Comparison of ENCODE assay signal across 15 cellular contexts in genomic region chr22:46607483-46608114, GRCh38. TPM values are rescaled to one million over a fixed set of nuclear protein-coding genes. Genes with fewer than 3 reads are reported as not detected.
DNase-seq lines count a peak whose midpoint lies in the region; ATAC-seq, FAIRE-seq and TF ChIP-seq lines count a peak whose summit lies in the region.
"Had no signal": no experiment of that assay in that cellular context is flagged by ENCODE, and none has a peak within 500 bp of the region (broad histone marks: within the 10 kb centered on the region; RNA-seq: fewer than 3 reads in every experiment).

No MANE protein-coding gene starts in this region.

- no peak overlapping the region for H2BK12ac ChIP-seq in H1 (ENCODE audit: low read depth, low read length)

- peaks cover 10 to 64% (median 28%) of the 10 kb centered on the region in 11 experiments; a peak in 16 of 22 replicates for H4K20me1 ChIP-seq in BLaER1 treated with 17β-estradiol and CSF1 and Interleukin-3, amounts not matched to agents 10 nM and 100 nM
- H4K20me1 ChIP-seq in H1 (replicated peaks in 1 of 2; ENCODE audit: control insufficient read depth in 1 of 2, insufficient read depth in 2 of 2, low read length in 2 of 2), result peaks cover 0 to 2% of the 10 kb centered on the region in 2 experiments

- intact Hi-C loops in testis (cut with DNase I; ENCODE audit: low total_unique reads), result no loop called here

- H3K4me3 ChIP-seq in BLaER1 treated with 17β-estradiol and CSF1 and Interleukin-3, amounts not matched to agents 10 nM and 100 nM, result no peak overlapping the region
- H3K4me3 ChIP-seq in HEK293 (ENCODE audit: low read depth, low read length) (no peak overlapping the region), H1 (ENCODE audit: extremely low read depth in 1 of 4, insufficient read depth in 2 of 4, low read depth in 3 of 4, low read length in 4 of 4) (no peak overlapping the region), lung (no peak overlapping the region), testis (no peak overlapping the region)

- no peak for DNase-seq in H1 (ENCODE audit: low read depth in 1 of 2, low spot score in 2 of 2)
- peak; percentile 66 for DNase-seq in lung (ENCODE audit: low spot score)
- DNase-seq in 8988T, result no peak
- no peak for DNase-seq in testis
- no peak for DNase-seq in NOMO-1 treated with dmso at 0.1 percent for 144 hours (lab: John Stamatoyannopoulos, UW; ENCODE audit: unreplicated experiment)
- DNase-seq in activated CD4-positive, alpha-beta T cell treated with anti-CD3 and anti-CD28 coated beads for 1 hour, result no peak
- DNase-seq: BE2C, NCI-H1105 treated with DMSO at 0.1 percent for 48 hours, NCI-H187, SIG-M5 had no signal

- no peak overlapping the region for H3K4ac ChIP-seq in H1 (replicated peaks; ENCODE audit: insufficient read length, low read depth, low read length)

- H2BK15ac ChIP-seq in H1 (ENCODE audit: low read length), result no peak overlapping the region

- no peak for TF ChIP-seq POLR2A in H1 (IDR thresholded peaks at IDR 0.05; ENCODE audit: control extremely low read depth in 1 of 2, low read depth in 2 of 2, low read length in 2 of 2)
- no peak for TF ChIP-seq POLR2A in testis (IDR thresholded peaks at IDR 0.05)

- H3K9ac ChIP-seq in BLaER1 treated with 17β-estradiol and CSF1 and Interleukin-3, amounts not matched to agents 10 nM and 100 nM, result no peak overlapping the region; a peak in 1 of 22 replicates
- H3K9ac ChIP-seq in H1 (replicated peaks in 1 of 4; ENCODE audit: extremely low read depth in 1 of 4, low read depth in 3 of 4, low read length in 3 of 4), result no peak overlapping the region
- H3K9ac ChIP-seq: KMS-11 had no signal

- no peak overlapping the region for H3K27ac ChIP-seq in BLaER1 treated with 17β-estradiol and CSF1 and Interleukin-3, amounts not matched to agents 10 nM and 100 nM
- H3K27ac ChIP-seq in HEK293 (ENCODE audit: extremely low read depth, low read depth, low read length) (no peak overlapping the region), H1 (ENCODE audit: low read depth, low read length) (no peak overlapping the region), lung (ENCODE audit: low read depth in 1 of 2, low read length in 1 of 2) (no peak overlapping the region), testis (no peak overlapping the region)
- H3K27ac ChIP-seq: KMS-11 had no signal

- H3K56ac ChIP-seq in H1 (replicated peaks; ENCODE audit: insufficient read length, low read depth, low read length), result no peak overlapping the region

- TF ChIP-seq RAD21 in H1 (IDR thresholded peaks at IDR 0.05 in 1 of 2, conservative IDR thresholded peaks at IDR 0.05 in 1 of 2; ENCODE audit: low read depth in 2 of 2, low read length in 2 of 2), result no peak

- no peak overlapping the region; the same call in 1 of the 2 replicates for H2BK5ac ChIP-seq in H1 (ENCODE audit: low read depth, low read length)

- H3K27me3 ChIP-seq in BLaER1 treated with 17β-estradiol and CSF1 and Interleukin-3, amounts not matched to agents 10 nM and 100 nM, result 0 out of 22 replicates have a peak, but pooled peaks cover 0 to under 1% (median 0%) of the 10 kb centered on the region in 11 experiments
- H3K27me3 ChIP-seq in H1 (replicated peaks in 1 of 4; ENCODE audit: control insufficient read depth in 3 of 4, extremely low read depth in 1 of 4, insufficient read depth in 3 of 4, low read length in 3 of 4) (no peaks in the 10 kb centered on the region), lung (ENCODE audit: control insufficient read depth, insufficient read depth) (no peaks in the 10 kb centered on the region), testis (no peaks in the 10 kb centered on the region)
- H3K27me3 ChIP-seq: BE2C had no signal

- CTCF ChIA-PET in HEK293 (lab: Yijun Ruan, JAX), result no interaction called here
- CTCF ChIA-PET in H1 (lab: Charles Lee; ENCODE audit: partially characterized antibody), result interaction anchor here (0.9 to 1.3 kb wide), 4 partner anchors 8 to 44 kb away, joined by 3 to 4 read pairs (median 3); no protein-coding TSS in a partner anchor

- H3K4me2 ChIP-seq in BLaER1 treated with 17β-estradiol and CSF1 and Interleukin-3, amounts not matched to agents 10 nM and 100 nM, result peak overlapping the region in 6 of 11 experiments; percentile 3 to 48 (median 31); a peak in 6 of 22 replicates
- no peak overlapping the region for H3K4me2 ChIP-seq in H1 (ENCODE audit: insufficient read depth in 1 of 2, low read depth in 2 of 2, low read length in 2 of 2)
- H3K4me2 ChIP-seq: KMS-11 had no signal

- peak overlapping the region; percentile 3; the same call in 1 of the 2 replicates for H4K8ac ChIP-seq in H1 (ENCODE audit: extremely low read depth, insufficient read depth, low read length)

- no peak for TF ChIP-seq EP300 in H1 (IDR thresholded peaks at IDR 0.05; ENCODE audit: borderline replicate concordance in 1 of 2, low read depth in 2 of 2, low read length in 2 of 2)

- no peak overlapping the region for H2AFZ ChIP-seq in H1 (ENCODE audit: low read length)

- H3K4me1 ChIP-seq in BLaER1 treated with 17β-estradiol and CSF1 and Interleukin-3, amounts not matched to agents 10 nM and 100 nM, result peaks cover 43 to 87% (median 81%) of the 10 kb centered on the region in 10 experiments
- H3K4me1 ChIP-seq in HEK293 (ENCODE audit: control insufficient read depth, insufficient read depth, low read length) (no peaks in the 10 kb centered on the region), H1 (replicated peaks in 1 of 4; ENCODE audit: control insufficient read depth in 3 of 4, insufficient read depth in 4 of 4, low read length in 3 of 4) (peaks cover 0 to 4% (median under 1%) of the 10 kb centered on the region in 4 experiments; a peak in 3 of 7 replicates), lung (ENCODE audit: control insufficient read depth in 2 of 2, insufficient read depth in 2 of 2, low read length in 2 of 2) (peaks cover 3 to 14% of the 10 kb centered on the region in 2 donors), testis (peaks cover 2% of the 10 kb centered on the region)

- H3K18ac ChIP-seq in H1 (ENCODE audit: extremely low read depth, low read length), result no peak overlapping the region

- POLR2A ChIA-PET in HEK293 (lab: Yijun Ruan, JAX) (no interaction called here), H1 (lab: Charles Lee; ENCODE audit: partially characterized antibody) (interaction anchor here (2.0 kb wide), 1 partner anchor 17 kb away, joined by 5 read pairs; no protein-coding TSS in a partner anchor)

- H2AK5ac ChIP-seq in H1 (ENCODE audit: low read depth, low read length), result no peak overlapping the region

- H3K36me3 ChIP-seq in BLaER1 treated with 17β-estradiol and CSF1 and Interleukin-3, amounts not matched to agents 10 nM and 100 nM, result no peaks in the 10 kb centered on the region
- H3K36me3 ChIP-seq in HEK293 (ENCODE audit: control insufficient read depth in 2 of 2, insufficient read depth in 1 of 2, low read length in 2 of 2) (no peaks in the 10 kb centered on the region), H1 (ENCODE audit: control insufficient read depth in 2 of 4, insufficient read depth in 4 of 4, low read length in 3 of 4) (no peaks in the 10 kb centered on the region), lung (ENCODE audit: control insufficient read depth in 2 of 2, insufficient read depth in 2 of 2, low read length in 2 of 2) (no peaks in the 10 kb centered on the region), testis (ENCODE audit: low read depth, missing control alignments) (no peaks in the 10 kb centered on the region)

- no peaks in the 10 kb centered on the region for H3K79me2 ChIP-seq in H1 (ENCODE audit: control insufficient read depth in 1 of 2, insufficient read depth in 2 of 2, low read length in 2 of 2)

- H4K5ac ChIP-seq in H1 (ENCODE audit: insufficient read length, low read depth, low read length), result no peak overlapping the region

- H3K23me2 ChIP-seq in H1 (ENCODE audit: low read depth, low read length), result no peaks in the 10 kb centered on the region

- peaks cover 5% of the 10 kb centered on the region; the same call in 1 of the 2 replicates for H3K79me1 ChIP-seq in H1 (ENCODE audit: low read depth, low read length)

- no peak overlapping the region for H3K23ac ChIP-seq in H1 (ENCODE audit: insufficient read length)

- no peak overlapping the region for H2BK20ac ChIP-seq in H1 (ENCODE audit: low read length)

- WGBS in H1 (ENCODE audit: extremely low coverage in 1 of 2, insufficient coverage in 1 of 2, insufficient read length in 1 of 2, insufficient replicate concordance in 2 of 2, low coverage in 1 of 2, low lambda C conversion rate in 2 of 2, missing lambda C conversion rate in 1 of 2), 2 experiments, result 86% methylated on average over 26 of the region's 27 CpGs; no CpG with 5 or more reads in 1 of the 2 experiments
- WGBS in lung, 2 donors, result 82 to 91% methylated on average over 27 of the region's 27 CpGs
- WGBS in testis, 2 donors, result 91% methylated on average over 27 of the region's 27 CpGs

- no peaks in the 10 kb centered on the region for H3K9me3 ChIP-seq in BLaER1 treated with 17β-estradiol and CSF1 and Interleukin-3, amounts not matched to agents 10 nM and 100 nM (replicated peaks in 1 of 11)
- H3K9me3 ChIP-seq in HEK293 (ENCODE audit: control insufficient read depth, insufficient read depth, low read depth, low read length), result no peaks in the 10 kb centered on the region
- H3K9me3 ChIP-seq in H1 (ENCODE audit: insufficient read depth in 2 of 2, low read depth in 1 of 2, low read length in 1 of 2), result no peaks in the 10 kb centered on the region
- H3K9me3 ChIP-seq in lung (ENCODE audit: control insufficient read depth in 2 of 2, insufficient read depth in 1 of 2, low read length in 1 of 2), result no peaks in the 10 kb centered on the region
- no peaks in the 10 kb centered on the region for H3K9me3 ChIP-seq in testis
- H3K9me3 ChIP-seq: BE2C had no signal

- no peak overlapping the region for H3K14ac ChIP-seq in H1 (ENCODE audit: insufficient read length)

- FAIRE-seq in H1 (lab: Jason Lieb, UNC), result no peak
- FAIRE-seq: H54, RCC 7860 had no signal

- ATAC-seq in lung (ENCODE audit: insufficient read depth, low FRiP score), result peak; percentile 53

- TF ChIP-seq CTCF in HEK293 (tag by site-specific recombination; IDR thresholded peaks at IDR 0.05) (no peak), H1 (IDR thresholded peaks at IDR 0.05; ENCODE audit: control extremely low read depth in 1 of 3, insufficient read depth in 1 of 3, low read depth in 1 of 3, low read length in 3 of 3) (no peak), lung (IDR thresholded peaks at IDR 0.05; ENCODE audit: control extremely low read depth, extremely low read depth) (no peak), testis (IDR thresholded peaks at IDR 0.05) (no peak)

- no peak overlapping the region for H4K91ac ChIP-seq in H1 (replicated peaks; ENCODE audit: insufficient read length, low read length)

- no peak overlapping the region for H2BK120ac ChIP-seq in H1 (replicated peaks; ENCODE audit: low read depth, low read length)

RNA-seq across cellular contexts. Expression of gene GRAMD4, which starts 12.6 kb away (rescaled TPM):
- 20.5 and 25.6 TPM in 2 replicates for total RNA-seq in H1 (2021; fragmentation: NEBNext Ultra II Directional; extraction: Animal tissue kit (Norgen Biotek cat#: 25700))
- 7.9 and 8.6 TPM in 2 replicates for polyA plus RNA-seq in H1 (2011; rRNA removed)
- 9.2 TPM for polyA plus RNA-seq in H1 (2011; cell fraction: cytosol; rRNA removed)
- 18.3 TPM for polyA plus RNA-seq in H1 (2011; cell fraction: nucleus; rRNA removed)
- polyA plus RNA-seq in H1 (2012, experiment 1 of 2), result 14.3 to 23.8 TPM (median 16.0 TPM) in 4 replicates
- polyA plus RNA-seq in H1 (2012, experiment 2 of 2), result 5.4 TPM
- polyA plus RNA-seq in H1 (2013, experiment 1 of 2), result 10.3 TPM
- 9.8 TPM for polyA plus RNA-seq in H1 (2013, experiment 2 of 2)
- 12.8 and 15.9 TPM in 2 replicates for polyA minus RNA-seq in H1 (2011; rRNA and poly(A)+ RNA removed)
- polyA minus RNA-seq in H1 (2011; cell fraction: cytosol; rRNA and poly(A)+ RNA removed), result 8.7 TPM
- polyA minus RNA-seq in H1 (2011; cell fraction: nucleus; rRNA and poly(A)+ RNA removed), result 8.7 TPM
- total RNA-seq in lung, result 10 to 100 TPM; 18.0 to 67.7 TPM
- polyA plus RNA-seq in lung, result 10 to 100 TPM; 16.3 to 24.4 TPM
- 10 to 100 TPM; 61.2 to 81.5 TPM for total RNA-seq in testis
- 20.8 TPM for polyA plus RNA-seq in testis (ENCODE audit: insufficient read depth, low read depth, low replicate concordance)

Comparison
In these comparisons a context has a peak if more than half of its experiments do, and no peak if none do; other contexts are left out.
1. H3K4me2 ChIP-seq: peak in BLaER1 treated with 17β-estradiol and CSF1 and Interleukin-3, amounts not matched to agents 10 nM and 100 nM (6 of 11); none in H1 (0 of 2).